8 cellular contexts compared by ENCODE assay signal in the genomic region with DNA sequence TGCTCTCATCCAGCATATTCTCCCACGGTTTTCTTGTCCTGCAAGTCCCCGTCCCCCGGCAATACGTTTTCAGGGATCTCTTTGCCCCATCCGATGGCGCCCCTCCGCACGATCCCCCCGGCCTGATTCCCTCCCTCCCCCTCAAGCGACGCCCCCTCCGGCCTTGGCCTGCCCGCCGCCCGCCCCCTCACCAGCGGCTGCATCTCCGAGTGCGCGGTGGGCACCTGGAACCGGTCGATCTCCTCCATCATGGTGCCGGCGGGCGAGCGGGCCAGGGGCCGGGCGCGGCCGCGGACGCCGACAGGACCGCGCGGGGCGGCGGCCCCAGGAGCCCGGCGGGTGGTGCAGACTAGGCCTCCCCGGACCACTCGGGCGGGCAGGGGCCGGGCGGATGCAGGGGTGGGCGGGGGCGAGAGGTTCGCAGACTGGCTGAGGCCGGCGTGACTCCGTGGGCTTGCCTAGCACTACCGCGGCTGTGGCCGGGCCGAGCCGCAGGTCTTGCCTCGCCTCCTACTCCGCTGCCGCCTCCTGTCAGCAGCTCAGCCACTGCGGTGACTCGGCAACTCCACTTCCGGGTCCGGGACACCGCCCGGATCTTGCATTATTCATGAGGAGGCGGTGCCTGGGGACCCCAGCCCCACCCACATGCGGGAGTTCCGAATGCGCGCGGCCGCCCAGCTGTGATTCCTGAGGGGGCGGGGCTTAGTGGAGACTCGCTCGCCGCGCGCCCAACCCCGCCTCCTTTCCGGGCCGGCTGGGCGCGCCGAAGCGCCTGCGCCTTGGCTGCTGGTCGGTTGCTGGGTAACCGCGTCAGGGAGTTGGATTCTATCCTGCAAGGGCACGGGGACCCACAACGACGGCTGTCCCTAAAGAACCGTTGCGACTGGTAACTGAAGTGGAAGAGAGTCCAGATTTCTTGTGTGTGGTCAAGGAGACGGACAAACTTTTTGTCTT. TPM values are rescaled to one million over a fixed set of nuclear protein-coding genes. Genes with fewer than 3 reads are reported as not detected.
DNase-seq lines count a peak whose midpoint lies in the region; ATAC-seq and TF ChIP-seq lines count a peak whose summit lies in the region.

A gene (plus strand): TSS at position 793 of the 954 bp plus-strand sequence. CDS start 201 bp downstream, outside the sequence.
A gene with protein sequence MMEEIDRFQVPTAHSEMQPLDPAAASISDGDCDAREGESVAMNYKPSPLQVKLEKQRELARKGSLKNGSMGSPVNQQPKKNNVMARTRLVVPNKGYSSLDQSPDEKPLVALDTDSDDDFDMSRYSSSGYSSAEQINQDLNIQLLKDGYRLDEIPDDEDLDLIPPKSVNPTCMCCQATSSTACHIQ (minus strand): TSS at position 558 of the 954 bp plus-strand sequence. CDS start 307 bp downstream, at position 251.

- peak within 1 kb of the TSS; percentile 72 to 88 (median 82) for H3K9ac ChIP-seq in BLaER1 treated with 17β-estradiol and CSF1 and Interleukin-3, amounts not matched to agents 10 nM and 100 nM
- peak within 1 kb of the TSS; percentile 78 to 81 for H3K9ac ChIP-seq in colonic mucosa (ENCODE audit: low read depth in 2 of 2, low read length in 2 of 2)

- H3K4me1 ChIP-seq in BLaER1 treated with 17β-estradiol and CSF1 and Interleukin-3, amounts not matched to agents 10 nM and 100 nM: peaks cover 51 to 66% (median 62%) of the 10 kb centered on the region in 10 experiments
- H3K4me1 ChIP-seq in colonic mucosa: no peaks in the 10 kb centered on the region

- no peaks in the 10 kb centered on the region for H3K9me3 Mint-ChIP-seq in activated CD4-positive, alpha-beta T cell treated with anti-CD3 and anti-CD28 coated beads, Interleukin-2, amount 10 ng/mL, durations not matched to agents 24 days and 14 days

- peak within 1 kb of the TSS; percentile 81 for H3K27ac Mint-ChIP-seq in activated CD4-positive, alpha-beta T cell treated with anti-CD3 and anti-CD28 coated beads, Interleukin-2, amount 10 ng/mL, durations not matched to agents 24 days and 14 days

- H4K20me1 ChIP-seq in BLaER1 treated with 17β-estradiol and CSF1 and Interleukin-3, amounts not matched to agents 10 nM and 100 nM: peaks cover 12 to 45% (median 39%) of the 10 kb centered on the region in 11 experiments; a peak in 20 of 22 replicates

- H3K27me3 Mint-ChIP-seq in activated CD4-positive, alpha-beta T cell treated with anti-CD3 and anti-CD28 coated beads, Interleukin-2, amount 10 ng/mL, durations not matched to agents 24 days and 14 days: peaks cover 18% of the 10 kb centered on the region

- no peaks in the 10 kb centered on the region for H3K27me3 ChIP-seq in BLaER1 treated with 17β-estradiol and CSF1 and Interleukin-3, amounts not matched to agents 10 nM and 100 nM
- H3K27me3 ChIP-seq in colonic mucosa: no peaks in the 10 kb centered on the region

- peak; percentile 99 for ATAC-seq in GM19328 (IDR thresholded peaks at IDR 0.05; ENCODE audit: unreplicated experiment)
- ATAC-seq in HG03469 (IDR thresholded peaks at IDR 0.05; ENCODE audit: unreplicated experiment): peak; percentile 93

- H3K36me3 ChIP-seq in BLaER1 treated with 17β-estradiol and CSF1 and Interleukin-3, amounts not matched to agents 10 nM and 100 nM: no peaks in the 10 kb centered on the region; a peak in 1 of 22 replicates
- H3K36me3 ChIP-seq in colonic mucosa: no peaks in the 10 kb centered on the region

- H3K27ac ChIP-seq in BLaER1 treated with 17β-estradiol and CSF1 and Interleukin-3, amounts not matched to agents 10 nM and 100 nM: peak within 1 kb of the TSS; percentile 10 to 86 (median 75); a peak in 19 of 22 replicates
- H3K27ac ChIP-seq in colonic mucosa: peak within 1 kb of the TSS; percentile 6

- intact Hi-C loops in activated CD4-positive, alpha-beta T cell treated with anti-CD3 and anti-CD28 coated beads, Interleukin-2, amount 10 ng/mL, durations not matched to agents 24 days and 14 days (cut with micrococcal nuclease): loop anchor here (1.0 kb wide), 3 partner anchors 65 to 154 kb away; a partner anchor contains a TSS
- intact Hi-C loops in colonic mucosa (cut with DNase I): no loop called here

- TF ChIP-seq CTCF in colonic mucosa (IDR thresholded peaks at IDR 0.05): no peak

- H3K4me3 Mint-ChIP-seq in activated CD4-positive, alpha-beta T cell treated with anti-CD3 and anti-CD28 coated beads, Interleukin-2, amount 10 ng/mL, durations not matched to agents 24 days and 14 days: peak within 1 kb of the TSS; percentile 92

- peak within 1 kb of the TSS; percentile 94 to 99 (median 98) for H3K4me2 ChIP-seq in BLaER1 treated with 17β-estradiol and CSF1 and Interleukin-3, amounts not matched to agents 10 nM and 100 nM

- H3K9me3 ChIP-seq in BLaER1 treated with 17β-estradiol and CSF1 and Interleukin-3, amounts not matched to agents 10 nM and 100 nM (replicated peaks in 1 of 11): no peaks in the 10 kb centered on the region
- H3K9me3 ChIP-seq in colonic mucosa: no peaks in the 10 kb centered on the region

- H3K36me3 Mint-ChIP-seq in activated CD4-positive, alpha-beta T cell treated with anti-CD3 and anti-CD28 coated beads, Interleukin-2, amount 10 ng/mL, durations not matched to agents 24 days and 14 days (ENCODE audit: low read depth): peaks cover 1% of the 10 kb centered on the region

- DNase-seq in NCI-H526 (lab: John Stamatoyannopoulos, UW): peak; percentile 92 to 98
- DNase-seq in activated CD4-positive, alpha-beta T cell treated with anti-CD3 and anti-CD28 coated beads, Interleukin-2, amount 10 ng/mL, durations not matched to agents 24 days and 14 days: peak; percentile 100
- peak; percentile 99 for DNase-seq in colonic mucosa
- peak; percentile 99 for DNase-seq in kidney tubule cell (ENCODE audit: low spot score)
- peak; percentile 98 to 99 (median 98) for DNase-seq in stimulated activated CD4-positive, alpha-beta T cell treated with anti-CD3 and anti-CD28 coated beads, Interleukin-1b, Interleukin-23, amount 100 ng/mL, for 24 hours (ENCODE audit: low read depth in 4 of 4, low spot score in 1 of 4)

- peaks cover 41% of the 10 kb centered on the region for H3K4me1 Mint-ChIP-seq in activated CD4-positive, alpha-beta T cell treated with anti-CD3 and anti-CD28 coated beads, Interleukin-2, amount 10 ng/mL, durations not matched to agents 24 days and 14 days

- peak within 1 kb of the TSS; percentile 65 to 83 (median 76) for H3K4me3 ChIP-seq in BLaER1 treated with 17β-estradiol and CSF1 and Interleukin-3, amounts not matched to agents 10 nM and 100 nM
- peak within 1 kb of the TSS; percentile 72 for H3K4me3 ChIP-seq in colonic mucosa

RNA-seq across cellular contexts. Expression of the first gene that starts in this region (rescaled TPM):
- not detected in 2 replicates for total RNA-seq in activated CD4-positive, alpha-beta T cell treated with anti-CD3 and anti-CD28 coated beads, Interleukin-2, amount 10 ng/mL, durations not matched to agents 24 days and 14 days
- not detected for total RNA-seq in colonic mucosa

RNA-seq across cellular contexts. Expression of the second gene that starts in this region (rescaled TPM):
- 13.6 and 16.3 TPM in 2 replicates for total RNA-seq in activated CD4-positive, alpha-beta T cell treated with anti-CD3 and anti-CD28 coated beads, Interleukin-2, amount 10 ng/mL, durations not matched to agents 24 days and 14 days
- total RNA-seq in colonic mucosa: 1 to 10 TPM; 6.3 to 7.5 TPM

Comparison
In these comparisons a context has a peak if more than half of its experiments do, and no peak if none do; other contexts are left out.
1. Peak in every context shown above with its lines: DNase-seq, ATAC-seq, H3K4me3 ChIP-seq and H3K27ac ChIP-seq.